In genomic region chr5:34007675-34008600, GRCh38 we compare ENCODE assay signal across 8 cellular contexts. TPM values are rescaled to one million over a fixed set of nuclear protein-coding genes. Genes with fewer than 3 reads are reported as not detected.
DNase-seq lines count a peak whose midpoint lies in the region; FAIRE-seq and TF ChIP-seq lines count a peak whose summit lies in the region.

Gene AMACR, minus strand, starts transcription at chr5:34008050. Its CDS starts 31 bp downstream, at chr5:34008019.

- peak within 1 kb of the TSS; percentile 98 for H3K27ac Mint-ChIP-seq in nephron progenitor cell
- peak within 1 kb of the TSS; percentile 84 for H3K27ac Mint-ChIP-seq in stimulated activated naive CD8-positive, alpha-beta T cell treated with anti-CD3 and anti-CD28 coated beads, Interleukin-15, Interleukin-2, amounts not matched to agents 100 ng/mL and 50 ng/mL, for 24 hours

- POLR2A ChIA-PET in RWPE1 (lab: Yijun Ruan, JAX; ENCODE audit: low non-redundant PET), result no interaction called here

- peak; percentile 96 for TF ChIP-seq POLR2A in H54 (IDR thresholded peaks at IDR 0.05; ENCODE audit: low read depth, low read length)

- H3K27ac ChIP-seq in RWPE1, result peak within 1 kb of the TSS; percentile 94

- peaks cover 2% of the 10 kb centered on the region for H3K27me3 Mint-ChIP-seq in nephron progenitor cell (ENCODE audit: low read depth, poor library complexity)
- H3K27me3 Mint-ChIP-seq in stimulated activated naive CD8-positive, alpha-beta T cell treated with anti-CD3 and anti-CD28 coated beads, Interleukin-15, Interleukin-2, amounts not matched to agents 100 ng/mL and 50 ng/mL, for 24 hours, result no peaks in the 10 kb centered on the region

- peaks cover 68% of the 10 kb centered on the region for H3K4me1 Mint-ChIP-seq in nephron progenitor cell
- peaks cover 41% of the 10 kb centered on the region for H3K4me1 Mint-ChIP-seq in stimulated activated naive CD8-positive, alpha-beta T cell treated with anti-CD3 and anti-CD28 coated beads, Interleukin-15, Interleukin-2, amounts not matched to agents 100 ng/mL and 50 ng/mL, for 24 hours (ENCODE audit: low read depth)

- peak; percentile 81 for FAIRE-seq in H54 (lab: Jason Lieb, UNC)

- peaks cover 28% of the 10 kb centered on the region for H3K36me3 Mint-ChIP-seq in nephron progenitor cell (ENCODE audit: low read depth)
- H3K36me3 Mint-ChIP-seq in stimulated activated naive CD8-positive, alpha-beta T cell treated with anti-CD3 and anti-CD28 coated beads, Interleukin-15, Interleukin-2, amounts not matched to agents 100 ng/mL and 50 ng/mL, for 24 hours (ENCODE audit: low read depth), result peaks cover 24% of the 10 kb centered on the region

- peak within 1 kb of the TSS; percentile 89 for H3K4me3 Mint-ChIP-seq in nephron progenitor cell
- peak within 1 kb of the TSS; percentile 84 for H3K4me3 Mint-ChIP-seq in stimulated activated naive CD8-positive, alpha-beta T cell treated with anti-CD3 and anti-CD28 coated beads, Interleukin-15, Interleukin-2, amounts not matched to agents 100 ng/mL and 50 ng/mL, for 24 hours

- peak within 1 kb of the TSS; percentile 81 for H3K4me3 ChIP-seq in fibroblast of the aortic adventitia (ENCODE audit: low read depth, low read length)

- no peaks in the 10 kb centered on the region for H3K9me3 Mint-ChIP-seq in nephron progenitor cell
- no peaks in the 10 kb centered on the region for H3K9me3 Mint-ChIP-seq in stimulated activated naive CD8-positive, alpha-beta T cell treated with anti-CD3 and anti-CD28 coated beads, Interleukin-15, Interleukin-2, amounts not matched to agents 100 ng/mL and 50 ng/mL, for 24 hours

- CTCF ChIA-PET in RWPE1 (lab: Yijun Ruan, JAX), result interaction anchor here (0.5 to 0.6 kb wide), 2 partner anchors 9 to 114 kb away, joined by 3 to 4 read pairs; no protein-coding TSS in a partner anchor

- DNase-seq in ELR (ENCODE audit: low read depth) (peak; percentile 93), H54 (ENCODE audit: insufficient read length, low spot score) (peak; percentile 92), LoVo (ENCODE audit: low spot score) (peak; percentile 97), RWPE1 (ENCODE audit: low spot score) (peak; percentile 95), fibroblast of the aortic adventitia (ENCODE audit: low read depth) (peak; percentile 89), nephron progenitor cell (peak; percentile 95)
- DNase-seq in activated T-helper 9 cell treated with anti-CD3 and anti-CD28 coated beads, Interleukin-2, amount 50 U/mL, for 16 hours (ENCODE audit: low read depth), result peak; percentile 85

- TF ChIP-seq CTCF in RWPE1 (conservative IDR thresholded peaks at IDR 0.05; ENCODE audit: low read depth), result no peak
- TF ChIP-seq CTCF in fibroblast of the aortic adventitia (IDR thresholded peaks at IDR 0.05; ENCODE audit: insufficient read depth, low read length), result peak; percentile 5
- no peak for TF ChIP-seq CTCF in nephron progenitor cell (IDR thresholded peaks at IDR 0.05)

RNA-seq across cellular contexts. Expression of gene AMACR, which starts in this region (rescaled TPM):
- total RNA-seq in fibroblast of the aortic adventitia (ENCODE audit: low replicate concordance), result 10.7 and 19.1 TPM in 2 replicates

Comparison
In these comparisons a context has a peak if more than half of its experiments do, and no peak if none do; other contexts are left out.
1. Peak in every context shown above with its lines: DNase-seq, H3K4me3 ChIP-seq and H3K27ac ChIP-seq.